ENCODE assay signal across 15 cellular contexts in the genomic region with DNA sequence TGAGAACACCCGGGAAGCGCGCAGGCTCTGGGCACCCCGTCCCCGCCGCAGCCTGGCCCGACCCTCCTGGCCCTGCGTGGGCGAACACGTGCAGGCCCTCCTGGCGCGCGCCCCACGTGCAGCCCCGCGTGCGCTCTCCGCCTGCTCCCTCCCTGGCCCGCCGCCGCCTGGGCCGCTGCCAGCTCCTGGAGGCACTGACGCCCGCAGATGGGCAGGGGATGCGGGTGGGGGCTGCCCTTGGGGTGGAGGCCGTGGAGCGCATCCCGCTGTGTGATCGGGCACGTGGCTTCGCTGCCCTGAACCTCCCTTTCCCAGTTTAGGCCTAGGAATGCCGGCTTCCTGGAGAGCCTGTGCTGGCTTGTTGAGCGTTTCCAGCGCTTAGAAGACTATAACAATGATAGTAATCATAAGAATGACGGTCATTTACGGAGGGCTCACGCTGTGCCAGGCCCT.
DNase-seq lines count a peak whose midpoint lies in the region; ATAC-seq and TF ChIP-seq lines count a peak whose summit lies in the region.
"Had no signal": no experiment of that assay in that cellular context is flagged by ENCODE, and none has a peak within 500 bp of the region (broad histone marks: within the 10 kb centered on the region; RNA-seq: fewer than 3 reads in every experiment).

No MANE protein-coding gene starts in this region.

- H3K4me3 Mint-ChIP-seq in activated CD4-positive, alpha-beta memory T cell treated with anti-CD3 and anti-CD28 coated beads, Interleukin-2, amount 10 ng/mL, durations not matched to agents 7 days and 5 days: no peak overlapping the region
- no peak overlapping the region for H3K4me3 Mint-ChIP-seq in activated T-helper 2 cell treated with anti-CD3 and anti-CD28 coated beads, Interferon-gamma antibody, Interleukin-2, Interleukin-4, amounts not matched to agents 10 μg/mL and 5 μg/mL and 100 μg/mL, durations not matched to agents 14 hours and 24 hours and 36 hours (ENCODE audit: low read depth)
- H3K4me3 Mint-ChIP-seq: IgD-negative memory B cell had no signal

- no peaks in the 10 kb centered on the region for H3K36me3 Mint-ChIP-seq in activated CD4-positive, alpha-beta memory T cell treated with anti-CD3 and anti-CD28 coated beads, Interleukin-2, amount 10 ng/mL, durations not matched to agents 7 days and 5 days (ENCODE audit: low read depth)
- H3K36me3 Mint-ChIP-seq in activated T-helper 2 cell treated with anti-CD3 and anti-CD28 coated beads, Interferon-gamma antibody, Interleukin-2, Interleukin-4, amounts not matched to agents 10 μg/mL and 5 μg/mL and 100 μg/mL, durations not matched to agents 14 hours and 24 hours and 36 hours (ENCODE audit: low read depth): no peaks in the 10 kb centered on the region

- peaks cover 8% of the 10 kb centered on the region for H3K27me3 ChIP-seq in lower lobe of right lung (ENCODE audit: low read depth)
- H3K27me3 ChIP-seq in suprapubic skin: peaks cover 4% of the 10 kb centered on the region

- H3K9me3 ChIP-seq in lower lobe of right lung (no peaks in the 10 kb centered on the region), suprapubic skin (no peaks in the 10 kb centered on the region)
- H3K9me3 ChIP-seq: neutrophil had no signal

- 28% methylated on average over 23 of the region's 37 CpGs for WGBS in suprapubic skin

- CTCF ChIA-PET in RWPE1 (lab: Yijun Ruan, JAX): no interaction called here
- CTCF ChIA-PET in activated CD4-positive, alpha-beta memory T cell treated with anti-CD3 and anti-CD28 coated beads, Interleukin-2, amount 10 ng/mL, durations not matched to agents 7 days and 5 days (lab: Charles Lee): no interaction called here

- POLR2A ChIA-PET in RWPE1 (lab: Yijun Ruan, JAX; ENCODE audit: low non-redundant PET): no interaction called here
- POLR2A ChIA-PET in activated CD4-positive, alpha-beta memory T cell treated with anti-CD3 and anti-CD28 coated beads, Interleukin-2, amount 10 ng/mL, durations not matched to agents 7 days and 5 days (lab: Charles Lee): no interaction called here

- DNase-seq in RWPE1 (ENCODE audit: low spot score) (peak; percentile 15), coronary artery (ENCODE audit: low spot score) (no peak), lower lobe of right lung (no peak), suprapubic skin (ENCODE audit: low spot score in 2 of 2) (no peak)
- DNase-seq in stimulated activated CD4-positive, alpha-beta T cell treated with anti-CD3 and anti-CD28 coated beads, Interleukin-1b, Interleukin-23, amount 100 ng/mL, for 48 hours: no peak
- DNase-seq in activated CD4-positive, alpha-beta memory T cell treated with anti-CD3 and anti-CD28 coated beads, Interleukin-2, amount 10 ng/mL, durations not matched to agents 7 days and 5 days: no peak
- no peak for DNase-seq in activated T-helper 2 cell treated with anti-CD3 and anti-CD28 coated beads, Interferon-gamma antibody, Interleukin-2, Interleukin-4, amounts not matched to agents 10 μg/mL and 5 μg/mL and 100 μg/mL, durations not matched to agents 14 hours and 24 hours and 36 hours (ENCODE audit: low spot score)
- DNase-seq: activated CD4-positive, alpha-beta T cell treated with anti-CD3 and anti-CD28 coated beads for 4 hours; central memory CD4-positive, alpha-beta T cell; HCEC 1CT; NCI-H1694; stimulated activated naive CD4-positive, alpha-beta T cell treated with Interleukin-2 at 50 U/mL for 16 hours; T-helper 1 cell had no signal

- peaks cover 9% of the 10 kb centered on the region for H3K4me1 Mint-ChIP-seq in activated CD4-positive, alpha-beta memory T cell treated with anti-CD3 and anti-CD28 coated beads, Interleukin-2, amount 10 ng/mL, durations not matched to agents 7 days and 5 days
- H3K4me1 Mint-ChIP-seq in activated T-helper 2 cell treated with anti-CD3 and anti-CD28 coated beads, Interferon-gamma antibody, Interleukin-2, Interleukin-4, amounts not matched to agents 10 μg/mL and 5 μg/mL and 100 μg/mL, durations not matched to agents 14 hours and 24 hours and 36 hours (ENCODE audit: low read depth): no peaks in the 10 kb centered on the region

- ATAC-seq in lower lobe of right lung: peak; percentile 43 to 53

- intact Hi-C loops in lower lobe of right lung (cut with DNase I): no loop called here
- intact Hi-C loops in activated T-helper 2 cell treated with anti-CD3 and anti-CD28 coated beads, Interferon-gamma antibody, Interleukin-2, Interleukin-4, amounts not matched to agents 10 μg/mL and 5 μg/mL and 100 μg/mL, durations not matched to agents 14 hours and 24 hours and 36 hours (cut with micrococcal nuclease): no loop called here

- no peak for TF ChIP-seq POLR2A in suprapubic skin (IDR thresholded peaks at IDR 0.05)

- H3K27me3 Mint-ChIP-seq in activated CD4-positive, alpha-beta memory T cell treated with anti-CD3 and anti-CD28 coated beads, Interleukin-2, amount 10 ng/mL, durations not matched to agents 7 days and 5 days: peaks cover 10% of the 10 kb centered on the region
- H3K27me3 Mint-ChIP-seq in activated T-helper 2 cell treated with anti-CD3 and anti-CD28 coated beads, Interferon-gamma antibody, Interleukin-2, Interleukin-4, amounts not matched to agents 10 μg/mL and 5 μg/mL and 100 μg/mL, durations not matched to agents 14 hours and 24 hours and 36 hours (ENCODE audit: low read depth): peaks cover 6% of the 10 kb centered on the region

- H3K4me1 ChIP-seq in lower lobe of right lung (no peaks in the 10 kb centered on the region), suprapubic skin (peaks cover 25% of the 10 kb centered on the region)

- H3K4me3 ChIP-seq in coronary artery (peak overlapping the region; percentile 49), lower lobe of right lung (no peak overlapping the region), suprapubic skin (no peak overlapping the region)

- H3K27ac ChIP-seq in RWPE1: no peak overlapping the region
- no peak overlapping the region for H3K27ac ChIP-seq in coronary artery
- H3K27ac ChIP-seq in lower lobe of right lung: no peak overlapping the region
- H3K27ac ChIP-seq in suprapubic skin: peak overlapping the region; percentile 57
- H3K27ac ChIP-seq: neutrophil had no signal

- H3K9me3 Mint-ChIP-seq in activated CD4-positive, alpha-beta memory T cell treated with anti-CD3 and anti-CD28 coated beads, Interleukin-2, amount 10 ng/mL, durations not matched to agents 7 days and 5 days: no peaks in the 10 kb centered on the region
- H3K9me3 Mint-ChIP-seq in activated T-helper 2 cell treated with anti-CD3 and anti-CD28 coated beads, Interferon-gamma antibody, Interleukin-2, Interleukin-4, amounts not matched to agents 10 μg/mL and 5 μg/mL and 100 μg/mL, durations not matched to agents 14 hours and 24 hours and 36 hours: no peaks in the 10 kb centered on the region
- H3K9me3 Mint-ChIP-seq: IgD-negative memory B cell had no signal

- H3K27ac Mint-ChIP-seq in activated CD4-positive, alpha-beta memory T cell treated with anti-CD3 and anti-CD28 coated beads, Interleukin-2, amount 10 ng/mL, durations not matched to agents 7 days and 5 days: no peak overlapping the region
- H3K27ac Mint-ChIP-seq in activated T-helper 2 cell treated with anti-CD3 and anti-CD28 coated beads, Interferon-gamma antibody, Interleukin-2, Interleukin-4, amounts not matched to agents 10 μg/mL and 5 μg/mL and 100 μg/mL, durations not matched to agents 14 hours and 24 hours and 36 hours: no peak overlapping the region
- H3K27ac Mint-ChIP-seq: IgD-negative memory B cell had no signal

- no peak for TF ChIP-seq EP300 in suprapubic skin (IDR thresholded peaks at IDR 0.05)

- TF ChIP-seq CTCF in RWPE1 (conservative IDR thresholded peaks at IDR 0.05; ENCODE audit: low read depth): no peak
- no peak for TF ChIP-seq CTCF in coronary artery (IDR thresholded peaks at IDR 0.05)
- TF ChIP-seq CTCF in lower lobe of right lung (IDR thresholded peaks at IDR 0.05): no peak
- TF ChIP-seq CTCF in suprapubic skin (IDR thresholded peaks at IDR 0.05): no peak

- H3K36me3 ChIP-seq in lower lobe of right lung (no peaks in the 10 kb centered on the region), suprapubic skin (no peaks in the 10 kb centered on the region)
- H3K36me3 ChIP-seq: neutrophil had no signal
